ENCODE assay signal across 1 cellular context in genomic region chr6:5261545-5262109, GRCh38.
TF ChIP-seq lines count a peak whose summit lies in the region.

No MANE protein-coding gene starts in this region.

TF ChIP-seq in GM12878, 131 proteins besides CTCF, POLR2A, EP300 and RAD21 (continued from another document and continues in another):
- TF ChIP-seq ZBTB40 (IDR thresholded peaks at IDR 0.05; ENCODE audit: borderline replicate concordance) = peak; percentile 76
- no peak for TF ChIP-seq HCFC1 (IDR thresholded peaks at IDR 0.05; ENCODE audit: low read length)
- TF ChIP-seq POLR2AphosphoS2 (IDR thresholded peaks at IDR 0.05; ENCODE audit: low read depth, low read length) = no peak
- 0 out of 2 replicates have a peak, but pooled peaks have one; percentile 13 for TF ChIP-seq NFIC (IDR thresholded peaks at IDR 0.05; ENCODE audit: low read depth, low read length)
- no peak for TF ChIP-seq CHD4 (IDR thresholded peaks at IDR 0.05)
- TF ChIP-seq ZBED1 (IDR thresholded peaks at IDR 0.05; ENCODE audit: borderline replicate concordance) = no peak
- no peak for TF ChIP-seq HDGF (IDR thresholded peaks at IDR 0.05)
- TF ChIP-seq ELK1 (IDR thresholded peaks at IDR 0.05; ENCODE audit: low read depth, low read length) = no peak
- no peak for TF ChIP-seq IRF4 (IDR thresholded peaks at IDR 0.05; ENCODE audit: low read depth, low read length)
- 0 out of 3 replicates have a peak, but pooled peaks of 1 of the 2 experiments have one; percentile 12 for TF ChIP-seq EGR1 (IDR thresholded peaks at IDR 0.05; ENCODE audit: borderline replicate concordance in 1 of 2, low read depth in 2 of 2, low read length in 2 of 2)
- TF ChIP-seq TBL1XR1 (IDR thresholded peaks at IDR 0.05; ENCODE audit: low read depth, low read length) = peak; percentile 55; the same call in 1 of the 2 replicates
- no peak; the same call in 2 of the 3 replicates for TF ChIP-seq POU2F2 (IDR thresholded peaks at IDR 0.05; ENCODE audit: borderline replicate concordance, low read depth, low read length)
- no peak for TF ChIP-seq SMC3 (IDR thresholded peaks at IDR 0.05; ENCODE audit: borderline replicate concordance, low read length)
- TF ChIP-seq ZBTB11 (CRISPR knock-in tag; IDR thresholded peaks at IDR 0.05) = no peak
- TF ChIP-seq TAF1 (IDR thresholded peaks at IDR 0.05; ENCODE audit: borderline replicate concordance, low read depth, low read length) = peak; percentile 89
- TF ChIP-seq CHD2 (IDR thresholded peaks at IDR 0.05; ENCODE audit: borderline replicate concordance, low read depth, low read length) = peak; percentile 5; the same call in 1 of the 2 replicates
- TF ChIP-seq HSF1 (IDR thresholded peaks at IDR 0.05; ENCODE audit: low read depth, low read length) = no peak
- TF ChIP-seq SMARCA5 (IDR thresholded peaks at IDR 0.05) = no peak
- TF ChIP-seq REST (IDR thresholded peaks at IDR 0.05; ENCODE audit: low read depth, low read length) = no peak
- TF ChIP-seq ZNF24 (IDR thresholded peaks at IDR 0.05) = no peak
- TF ChIP-seq RBBP5 (conservative IDR thresholded peaks at IDR 0.05) = peak; percentile 83
- TF ChIP-seq LARP7 (IDR thresholded peaks at IDR 0.05) = no peak
- no peak for TF ChIP-seq MTA3 (IDR thresholded peaks at IDR 0.05; ENCODE audit: borderline replicate concordance, low read length)
- no peak for TF ChIP-seq GATAD2B (conservative IDR thresholded peaks at IDR 0.05; ENCODE audit: low read depth)
- no peak for TF ChIP-seq MTA2 (IDR thresholded peaks at IDR 0.05; ENCODE audit: low read depth)
- TF ChIP-seq CEBPZ (IDR thresholded peaks at IDR 0.05; ENCODE audit: low read depth, low read length) = no peak
- TF ChIP-seq CBX5 (IDR thresholded peaks at IDR 0.05; ENCODE audit: low read depth) = no peak
- no peak; the same call in 1 of the 2 replicates for TF ChIP-seq NBN (IDR thresholded peaks at IDR 0.05)
- TF ChIP-seq BMI1 (IDR thresholded peaks at IDR 0.05; ENCODE audit: borderline replicate concordance) = no peak
- no peak for TF ChIP-seq ZNF622 (IDR thresholded peaks at IDR 0.05)
- no peak for TF ChIP-seq EED (IDR thresholded peaks at IDR 0.05; ENCODE audit: low read depth)
- no peak for TF ChIP-seq SREBF2 (IDR thresholded peaks at IDR 0.05; ENCODE audit: low read length)
- peak; percentile 98 for TF ChIP-seq RELB (IDR thresholded peaks at IDR 0.05; ENCODE audit: low read depth)
- no peak for TF ChIP-seq EZH2 (IDR thresholded peaks at IDR 0.05; ENCODE audit: borderline replicate concordance, control insufficient read depth, low read depth, low read length)
- TF ChIP-seq STAT1 (conservative IDR thresholded peaks at IDR 0.05) = no peak
- no peak for TF ChIP-seq BCL11A (IDR thresholded peaks at IDR 0.05; ENCODE audit: low read depth, low read length)
- no peak for TF ChIP-seq YBX1 (IDR thresholded peaks at IDR 0.05)
- no peak for TF ChIP-seq SMAD1 (IDR thresholded peaks at IDR 0.05; ENCODE audit: low read depth, partially characterized antibody)
- TF ChIP-seq ZSCAN29 (IDR thresholded peaks at IDR 0.05) = no peak
- TF ChIP-seq FOXK2 (IDR thresholded peaks at IDR 0.05) = no peak
- TF ChIP-seq HDAC2 (IDR thresholded peaks at IDR 0.05) = peak; percentile 86; the same call in 1 of the 2 replicates
- TF ChIP-seq POLR2AphosphoS5 (IDR thresholded peaks at IDR 0.05; ENCODE audit: low read length) = peak; percentile 77
- TF ChIP-seq MYC (IDR thresholded peaks at IDR 0.05; ENCODE audit: insufficient read depth, insufficient read length, insufficient replicate concordance, low read length, severe bottlenecking) = no peak
- no peak for TF ChIP-seq TCF12 (IDR thresholded peaks at IDR 0.05; ENCODE audit: low read depth, low read length)
